In the genomic region with DNA sequence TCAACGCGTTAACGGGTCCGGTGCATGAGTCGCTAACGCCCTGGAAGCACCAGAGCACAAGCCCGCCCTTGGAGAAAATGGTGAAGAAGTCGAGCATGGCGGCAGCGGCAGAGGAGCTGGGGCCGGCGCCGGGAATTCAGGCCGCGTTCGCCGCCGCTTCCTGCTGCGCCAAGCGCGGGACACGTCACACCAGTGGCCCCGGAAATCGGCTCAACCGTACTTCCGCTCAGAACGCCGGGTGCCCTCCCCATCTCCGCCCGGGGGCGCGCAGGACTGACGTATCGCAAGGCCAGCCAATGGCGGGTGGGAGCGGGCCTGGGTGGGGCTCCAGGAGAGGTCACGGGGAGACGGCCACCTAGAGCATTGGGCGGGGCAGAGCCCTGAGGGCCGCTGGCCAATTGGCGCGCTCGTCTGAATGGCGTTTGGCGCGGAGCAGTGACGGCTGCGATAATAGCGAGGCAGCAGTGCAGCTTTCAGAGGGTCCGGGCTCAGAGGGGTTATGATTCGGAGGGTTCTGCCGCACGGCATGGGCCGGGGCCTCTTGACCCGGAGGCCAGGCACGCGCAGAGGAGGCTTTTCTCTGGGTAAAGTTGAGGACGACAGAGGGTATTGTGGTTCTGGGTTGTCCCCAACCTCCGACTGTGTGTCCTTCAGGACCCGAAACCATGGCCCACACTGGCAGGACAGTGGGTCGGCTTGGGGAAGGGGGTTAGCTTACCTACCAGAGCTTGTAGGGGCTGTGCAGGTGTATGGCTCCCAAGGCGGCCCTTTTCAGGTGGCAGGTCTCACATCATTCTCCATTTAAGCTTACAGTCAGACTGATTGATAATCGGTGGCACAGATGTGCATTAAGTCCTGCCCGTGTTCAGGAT, we compare ENCODE assay signal across 8 cellular contexts. TPM values are rescaled to one million over a fixed set of nuclear protein-coding genes. Genes with fewer than 3 reads are reported as not detected.
A peak's percentile ranks its signal among the peaks of the same experiment; 100 is the strongest.
DNase-seq lines count a peak whose midpoint lies in the region; TF ChIP-seq lines count a peak whose summit lies in the region.

A gene (plus strand): TSS at position 447 of the 872 bp plus-strand sequence. CDS start 53 bp downstream, at position 500.
A gene with protein sequence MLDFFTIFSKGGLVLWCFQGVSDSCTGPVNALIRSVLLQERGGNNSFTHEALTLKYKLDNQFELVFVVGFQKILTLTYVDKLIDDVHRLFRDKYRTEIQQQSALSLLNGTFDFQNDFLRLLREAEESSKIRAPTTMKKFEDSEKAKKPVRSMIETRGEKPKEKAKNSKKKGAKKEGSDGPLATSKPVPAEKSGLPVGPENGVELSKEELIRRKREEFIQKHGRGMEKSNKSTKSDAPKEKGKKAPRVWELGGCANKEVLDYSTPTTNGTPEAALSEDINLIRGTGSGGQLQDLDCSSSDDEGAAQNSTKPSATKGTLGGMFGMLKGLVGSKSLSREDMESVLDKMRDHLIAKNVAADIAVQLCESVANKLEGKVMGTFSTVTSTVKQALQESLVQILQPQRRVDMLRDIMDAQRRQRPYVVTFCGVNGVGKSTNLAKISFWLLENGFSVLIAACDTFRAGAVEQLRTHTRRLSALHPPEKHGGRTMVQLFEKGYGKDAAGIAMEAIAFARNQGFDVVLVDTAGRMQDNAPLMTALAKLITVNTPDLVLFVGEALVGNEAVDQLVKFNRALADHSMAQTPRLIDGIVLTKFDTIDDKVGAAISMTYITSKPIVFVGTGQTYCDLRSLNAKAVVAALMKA (minus strand): TSS at position 188 of the 872 bp plus-strand sequence. CDS start 91 bp downstream, at position 97.

- POLR2A ChIA-PET in activated CD8-positive, alpha-beta memory T cell treated with anti-CD3 and anti-CD28 coated beads for 36 hours (lab: Charles Lee), result interaction anchor here (0.7 to 1.4 kb wide), 5 partner anchors 9 to 18 kb away, joined by 3 to 9 read pairs (median 4); a partner anchor contains a TSS

- no peak for TF ChIP-seq CTCF in GM20000 (IDR thresholded peaks at IDR 0.05; ENCODE audit: extremely low read depth, missing control alignments)

- DNase-seq in CMK (ENCODE audit: low read depth) (peak; percentile 99), GM20000 (ENCODE audit: low spot score) (peak; percentile 99), HT-29 (ENCODE audit: low spot score) (peak; percentile 100), NOMO-1 (lab: John Stamatoyannopoulos, UW; ENCODE audit: unreplicated experiment in 2 of 2) (peak; percentile 97 to 99), lung microvascular endothelial cell (ENCODE audit: low read depth in 2 of 2) (peak; percentile 99)
- DNase-seq in effector CD8-positive, alpha-beta T cell (lab: John Stamatoyannopoulos, UW), result peak; percentile 99
- DNase-seq in stimulated activated CD4-positive, alpha-beta T cell treated with anti-CD3 and anti-CD28 coated beads, TNF-alpha, amount 100 ng/mL, for 48 hours (ENCODE audit: low read depth in 3 of 3), result peak; percentile 99 to 100 (median 99)

- CTCF ChIA-PET in activated CD8-positive, alpha-beta memory T cell treated with anti-CD3 and anti-CD28 coated beads for 36 hours (lab: Charles Lee), result interaction anchor here (1.8 to 2.1 kb wide), 2 partner anchors 13 to 212 kb away, joined by 5 to 7 read pairs; a partner anchor contains a TSS

RNA-seq across cellular contexts. Expression of the first gene that starts in this region (rescaled TPM):
- 38.2 and 42.6 TPM in 2 replicates for total RNA-seq in HT-29 (2014; rRNA removed; shearing (Covaris generic))
- total RNA-seq in activated CD8-positive, alpha-beta memory T cell treated with anti-CD3 and anti-CD28 coated beads for 36 hours, result 10 to 100 TPM; 49.2 to 51.6 TPM
- total RNA-seq in lung microvascular endothelial cell, result 6.2 and 8.1 TPM in 2 replicates

RNA-seq across cellular contexts. Expression of the second gene that starts in this region (rescaled TPM):
- total RNA-seq in HT-29 (2014; rRNA removed; shearing (Covaris generic)), result 125 and 126 TPM in 2 replicates
- 100 to 1,000 TPM; 160 to 167 TPM for total RNA-seq in activated CD8-positive, alpha-beta memory T cell treated with anti-CD3 and anti-CD28 coated beads for 36 hours
- total RNA-seq in lung microvascular endothelial cell, result 29.9 and 39.5 TPM in 2 replicates

Comparison
In these comparisons a context has a peak if more than half of its experiments do, and no peak if none do; other contexts are left out.
1. Peak in every context shown above with its lines: DNase-seq.